Comparison of ENCODE assay signal across 10 cellular contexts in the genomic region with DNA sequence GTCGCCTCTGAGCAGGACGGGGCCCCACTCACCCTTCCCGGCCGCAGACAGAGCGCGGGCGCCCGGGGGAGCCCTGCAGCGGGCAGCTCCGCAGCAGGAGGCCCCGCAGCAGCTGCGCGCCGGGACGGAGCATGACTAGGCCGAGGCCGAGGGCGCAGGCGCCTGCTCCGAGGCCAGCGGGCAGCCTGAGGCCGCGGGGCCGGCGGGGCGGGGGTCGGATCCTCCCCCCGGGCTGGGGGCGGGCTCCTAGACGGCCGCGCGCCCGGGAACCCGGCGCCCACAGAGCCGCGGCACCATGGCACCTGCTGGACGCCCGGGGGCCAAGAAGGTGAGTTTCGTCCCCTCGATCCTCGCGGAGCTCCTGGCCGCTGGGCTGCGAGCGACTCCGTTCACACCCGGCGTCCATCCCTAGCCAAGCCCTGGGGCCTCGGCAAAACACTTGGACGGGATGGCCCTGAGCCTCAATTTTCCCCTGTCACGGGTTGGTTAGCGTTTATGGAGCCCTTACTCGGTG. TPM values are rescaled to one million over a fixed set of nuclear protein-coding genes. Genes with fewer than 3 reads are reported as not detected.
DNase-seq lines count a peak whose midpoint lies in the region; ATAC-seq and TF ChIP-seq lines count a peak whose summit lies in the region.
"Had no signal": no experiment of that assay in that cellular context is flagged by ENCODE, and none has a peak within 500 bp of the region (broad histone marks: within the 10 kb centered on the region; RNA-seq: fewer than 3 reads in every experiment).

A gene with protein sequence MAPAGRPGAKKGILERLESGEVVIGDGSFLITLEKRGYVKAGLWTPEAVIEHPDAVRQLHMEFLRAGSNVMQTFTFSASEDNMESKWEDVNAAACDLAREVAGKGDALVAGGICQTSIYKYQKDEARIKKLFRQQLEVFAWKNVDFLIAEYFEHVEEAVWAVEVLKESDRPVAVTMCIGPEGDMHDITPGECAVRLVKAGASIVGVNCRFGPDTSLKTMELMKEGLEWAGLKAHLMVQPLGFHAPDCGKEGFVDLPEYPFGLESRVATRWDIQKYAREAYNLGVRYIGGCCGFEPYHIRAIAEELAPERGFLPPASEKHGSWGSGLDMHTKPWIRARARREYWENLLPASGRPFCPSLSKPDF (plus strand): TSS at position 280 of the 514 bp plus-strand sequence. CDS start 16 bp downstream, at position 296.
A gene (minus strand): TSS at position 187 of the 514 bp plus-strand sequence. CDS start 54 bp downstream, at position 133.

- H3K27ac ChIP-seq in GM23338 (ENCODE audit: low read depth) (no peak within 1 kb of the TSS), skin epidermis (peak within 1 kb of the TSS in 8 of 21 experiments; percentile 5 to 67 (median 38))

- ATAC-seq in GM23338 (peak; percentile 90), HG02763 (IDR thresholded peaks at IDR 0.05; ENCODE audit: unreplicated experiment) (no peak), HG03196 (IDR thresholded peaks at IDR 0.05; ENCODE audit: unreplicated experiment) (no peak)

- H3K4me3 ChIP-seq in GM23338 = peak within 1 kb of the TSS; percentile 51
- H3K4me3 ChIP-seq in astrocyte of the spinal cord (ENCODE audit: low read depth, low read length) = peak within 1 kb of the TSS; percentile 21
- peak within 1 kb of the TSS; percentile 2 to 40 (median 21) for H3K4me3 ChIP-seq in skin epidermis

- DNase-seq in GM23338 (ENCODE audit: low spot score) (peak; percentile 56), astrocyte of the spinal cord (ENCODE audit: low read depth, low spot score) (peak; percentile 35), iPS-NIHi7 (ENCODE audit: extremely low spot score) (peak; percentile 24), DMS79 (lab: John Stamatoyannopoulos, UW) (no peak), SKM-1 treated with dmso at 0.1 percent for 144 hours (lab: John Stamatoyannopoulos, UW; ENCODE audit: unreplicated experiment) (no peak)

- H4K20me1 ChIP-seq in GM23338 (replicated peaks; ENCODE audit: insufficient read depth) = no peaks in the 10 kb centered on the region

- H3K27me3 Mint-ChIP-seq in GM23338 (ENCODE audit: insufficient read depth, low read depth, poor library complexity) = peaks cover 3% of the 10 kb centered on the region

- peak within 1 kb of the TSS; percentile 70 for H3K4me2 ChIP-seq in GM23338

- no peaks in the 10 kb centered on the region for H3K36me3 Mint-ChIP-seq in GM23338 (ENCODE audit: low read depth)

- peak within 1 kb of the TSS; percentile 74 for H3K27ac Mint-ChIP-seq in GM23338

- TF ChIP-seq CTCF in GM23338 (conservative IDR thresholded peaks at IDR 0.05; ENCODE audit: low read depth in 2 of 2) (no peak), astrocyte of the spinal cord (IDR thresholded peaks at IDR 0.05; ENCODE audit: low read depth, low read length) (no peak)

- 0 out of 2 replicates have a peak, but pooled peaks cover 6% of the 10 kb centered on the region for H3K27me3 ChIP-seq in GM23338 (ENCODE audit: insufficient read depth)

- H2AFZ ChIP-seq in GM23338 = peak within 1 kb of the TSS; percentile 90

- no peaks in the 10 kb centered on the region for H3K9me2 ChIP-seq in GM23338 (ENCODE audit: insufficient read depth)

- H3K9me3 Mint-ChIP-seq in GM23338 = peaks cover 5% of the 10 kb centered on the region; the same call in 1 of the 3 replicates
- H3K9me3 Mint-ChIP-seq: central memory CD8-positive, alpha-beta T cell had no signal

- H3K36me3 ChIP-seq in GM23338 (ENCODE audit: insufficient read depth) = no peaks in the 10 kb centered on the region

- H3K4me1 ChIP-seq in GM23338 (ENCODE audit: insufficient read depth) = no peaks in the 10 kb centered on the region

- peaks cover 3% of the 10 kb centered on the region; the same call in 1 of the 3 replicates for H3K4me1 Mint-ChIP-seq in GM23338
- H3K4me1 Mint-ChIP-seq: central memory CD8-positive, alpha-beta T cell; neural crest cell had no signal

- in situ Hi-C loops in astrocyte of the spinal cord (cut with HindIII; ENCODE audit: low sequenced_read_pairs) = no loop called here

- H3F3A ChIP-seq in GM23338 (replicated peaks; ENCODE audit: low read depth) = no peaks in the 10 kb centered on the region

- H3K79me2 ChIP-seq in GM23338 (replicated peaks; ENCODE audit: insufficient read depth) = no peaks in the 10 kb centered on the region

- H3K4me3 Mint-ChIP-seq in GM23338 = no peak within 1 kb of the TSS
- H3K4me3 Mint-ChIP-seq: central memory CD8-positive, alpha-beta T cell; neural crest cell had no signal

TF ChIP-seq in GM23338, 12 proteins besides CTCF, POLR2A, EP300 and RAD21:
- TF ChIP-seq EZH2phosphoT487 (IDR thresholded peaks at IDR 0.05; ENCODE audit: unreplicated experiment) = no peak
- no peak for TF ChIP-seq ZNF331 (CRISPR knock-in tag; IDR thresholded peaks at IDR 0.05; ENCODE audit: low read depth)
- TF ChIP-seq, protein P1, sequence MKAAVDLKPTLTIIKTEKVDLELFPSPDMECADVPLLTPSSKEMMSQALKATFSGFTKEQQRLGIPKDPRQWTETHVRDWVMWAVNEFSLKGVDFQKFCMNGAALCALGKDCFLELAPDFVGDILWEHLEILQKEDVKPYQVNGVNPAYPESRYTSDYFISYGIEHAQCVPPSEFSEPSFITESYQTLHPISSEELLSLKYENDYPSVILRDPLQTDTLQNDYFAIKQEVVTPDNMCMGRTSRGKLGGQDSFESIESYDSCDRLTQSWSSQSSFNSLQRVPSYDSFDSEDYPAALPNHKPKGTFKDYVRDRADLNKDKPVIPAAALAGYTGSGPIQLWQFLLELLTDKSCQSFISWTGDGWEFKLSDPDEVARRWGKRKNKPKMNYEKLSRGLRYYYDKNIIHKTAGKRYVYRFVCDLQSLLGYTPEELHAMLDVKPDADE (IDR thresholded peaks at IDR 0.05) = no peak
- TF ChIP-seq NANOG (IDR thresholded peaks at IDR 0.05; ENCODE audit: borderline replicate concordance) = no peak
- no peak for TF ChIP-seq POLR2AphosphoS5 (IDR thresholded peaks at IDR 0.05; ENCODE audit: low read depth)

RNA-seq across cellular contexts. Expression of the first gene that starts in this region (rescaled TPM):
- total RNA-seq in GM23338 (2014; rRNA removed; shearing (Covaris generic)) = 1.7 and 2.5 TPM in 2 replicates
- 1.1 and 1.9 TPM in 2 replicates for polyA plus RNA-seq in GM23338 (2016; fragmentation: Nextera tagmentation; extraction: Ambion mirVana)
- total RNA-seq: neural crest cell had no signal

RNA-seq across cellular contexts. Expression of the second gene that starts in this region (rescaled TPM):
- 0.52 TPM in 1 of 2 replicates, not detected in the other for total RNA-seq in GM23338 (2014; rRNA removed; shearing (Covaris generic))
- polyA plus RNA-seq in GM23338 (2016; fragmentation: Nextera tagmentation; extraction: Ambion mirVana) = 0.63 and 0.94 TPM in 2 replicates
- total RNA-seq: neural crest cell had no signal

Comparison
In these comparisons a context has a peak if more than half of its experiments do, and no peak if none do; other contexts are left out.
1. DNase-seq: peak in GM23338 (single experiment), astrocyte of the spinal cord (single experiment) and iPS-NIHi7 (single experiment); none in DMS79 (single experiment) and SKM-1 treated with dmso at 0.1 percent for 144 hours (single experiment).
2. Peak in every context shown above with its lines, with median percentiles within 50 percentile points of each other: H3K4me3 ChIP-seq.